Comparison of ENCODE assay signal across 11 cellular contexts in genomic region chr5:179342577-179342976, GRCh38. TPM values are rescaled to one million over a fixed set of nuclear protein-coding genes. Genes with fewer than 3 reads are reported as not detected.
DNase-seq lines count a peak whose midpoint lies in the region; ATAC-seq, FAIRE-seq and TF ChIP-seq lines count a peak whose summit lies in the region.
"Had no signal": no experiment of that assay in that cellular context is flagged by ENCODE, and none has a peak within 500 bp of the region (broad histone marks: within the 10 kb centered on the region; RNA-seq: fewer than 3 reads in every experiment).

No MANE protein-coding gene starts in this region.

- no peak overlapping the region for H3K27ac ChIP-seq in psoas muscle

- H3K36me3 ChIP-seq in BE2C = no peaks in the 10 kb centered on the region
- no peaks in the 10 kb centered on the region for H3K36me3 ChIP-seq in psoas muscle (ENCODE audit: insufficient read depth in 1 of 2, low read depth in 1 of 2)

- H3K9me3 Mint-ChIP-seq in immature natural killer cell = peaks cover 0 to 2% (median 0%) of the 10 kb centered on the region in 6 donors

- no peak for FAIRE-seq in frontal cortex (lab: Jason Lieb, UNC)
- FAIRE-seq: colon had no signal

- no peaks in the 10 kb centered on the region for H3K36me3 Mint-ChIP-seq in immature natural killer cell

- H3K4me1 Mint-ChIP-seq in immature natural killer cell = peaks cover 6 to 7% of the 10 kb centered on the region in 2 donors

- no peak overlapping the region for H3K27ac Mint-ChIP-seq in immature natural killer cell

- H3K27me3 Mint-ChIP-seq in immature natural killer cell (ENCODE audit: low read depth in 3 of 3) = peaks cover 10 to 24% (median 17%) of the 10 kb centered on the region in 3 donors

- H3K4me3 ChIP-seq in BE2C (ENCODE audit: low read depth, low read length) (no peak overlapping the region), psoas muscle (peak overlapping the region; percentile 73)

- ATAC-seq in left ventricle myocardium superior = peak; percentile 21
- ATAC-seq in psoas muscle = no peak

- DNase-seq in BE2C = no peak
- peak; percentile 69 for DNase-seq in SK-N-DZ (ENCODE audit: low spot score)
- DNase-seq in left ventricle myocardium superior = no peak
- DNase-seq in psoas muscle = peak in 1 of 2 donors; percentile 33
- no peak for DNase-seq in NCI-H1417 (lab: John Stamatoyannopoulos, UW)
- DNase-seq in frontal cortex (ENCODE audit: low spot score in 2 of 2) = no peak
- DNase-seq in immature natural killer cell = no peak
- no peak for DNase-seq in DMS153 treated with DMSO at 0.1 percent for 48 hours (lab: John Stamatoyannopoulos, UW; ENCODE audit: unreplicated experiment)
- DNase-seq: activated T-cell treated with anti-CD3 and anti-CD28 coated beads, Interleukin-2, amount 50 U/mL, for 1 hour; DMS79 had no signal

- H3K4me1 ChIP-seq in BE2C = no peaks in the 10 kb centered on the region
- peaks cover 6% of the 10 kb centered on the region for H3K4me1 ChIP-seq in psoas muscle

- TF ChIP-seq CTCF in BE2C (IDR thresholded peaks at IDR 0.05; ENCODE audit: low read depth, low read length) = peak; percentile 14; the same call in 1 of the 2 replicates
- no peak for TF ChIP-seq CTCF in psoas muscle (IDR thresholded peaks at IDR 0.05)

- H3K9me3 ChIP-seq in BE2C (no peaks in the 10 kb centered on the region; the same call in 1 of the 2 replicates), psoas muscle (no peaks in the 10 kb centered on the region)

- 31 to 48% (median 35%) methylated on average over 13 of the region's 13 CpGs for WGBS in psoas muscle, 3 donors

- H3K27me3 ChIP-seq in BE2C (peaks cover 54% of the 10 kb centered on the region), psoas muscle (ENCODE audit: insufficient read depth in 3 of 3, low read length in 2 of 3) (peaks cover 0 to 42% (median 5%) of the 10 kb centered on the region in 3 donors)

- intact Hi-C loops in left ventricle myocardium superior (cut with micrococcal nuclease) (no loop called here), psoas muscle (cut with DNase I) (loop anchor here in 1 of 2 donors (5.0 to 10.0 kb wide), 2 partner anchors 152 to 175 kb away; no protein-coding TSS in a partner anchor)

- H3K4me3 Mint-ChIP-seq in immature natural killer cell = peak overlapping the region in 2 of 5 donors; percentile 30 to 33

RNA-seq across cellular contexts. Expression of gene ADAMTS2, which starts 2.7 kb away (rescaled TPM):
- polyA plus RNA-seq in BE2C (2012; ENCODE audit: insufficient read depth, insufficient read length, low read depth) = 0.49 TPM
- 13.2 and 17.5 TPM in 2 replicates for polyA plus RNA-seq in SK-N-DZ (2014; cell fraction: cytosol; rRNA removed)
- polyA plus RNA-seq in SK-N-DZ (2014; cell fraction: nucleus; rRNA removed) = 36.5 and 52.0 TPM in 2 replicates
- 4.3 TPM for total RNA-seq in left ventricle myocardium superior
- total RNA-seq in psoas muscle = 1 to 10 TPM; 1.9 to 3.7 (median 2.5) TPM
- polyA plus RNA-seq in psoas muscle = 1 to 10 TPM in 1 of 3 donors, under 1 TPM in 2; 0.83 to 2.0 (median 0.97) TPM
- 3.3 TPM for total RNA-seq in frontal cortex
- polyA plus RNA-seq in immature natural killer cell = under 1 TPM in 1 of 3 donors, not detected in 2; 0.03 TPM
